ENCODE assay signal across 19 cellular contexts in the genomic region with DNA sequence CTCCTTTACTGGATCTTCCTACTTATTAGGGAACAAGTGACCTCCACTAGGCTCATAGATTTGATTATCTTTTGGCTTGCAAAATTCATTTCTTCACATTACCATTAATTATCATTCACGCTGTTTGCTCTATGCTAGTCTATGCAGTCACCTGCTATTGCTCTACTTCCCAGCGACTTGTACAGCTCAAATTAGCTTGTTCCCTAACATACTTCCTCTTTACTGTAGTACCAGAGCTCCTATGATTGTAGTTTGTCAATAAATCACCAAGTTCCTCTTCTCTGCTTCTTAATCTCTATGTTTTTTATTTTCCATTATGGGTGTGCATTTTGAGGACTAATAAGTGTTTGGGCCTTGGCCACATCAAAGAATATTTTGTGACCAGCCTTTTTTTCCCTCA. TPM values are rescaled to one million over a fixed set of nuclear protein-coding genes. Genes with fewer than 3 reads are reported as not detected.
DNase-seq lines count a peak whose midpoint lies in the region; ATAC-seq, FAIRE-seq and TF ChIP-seq lines count a peak whose summit lies in the region.
"Had no signal": no experiment of that assay in that cellular context is flagged by ENCODE, and none has a peak within 500 bp of the region (broad histone marks: within the 10 kb centered on the region; RNA-seq: fewer than 3 reads in every experiment).

No MANE protein-coding gene starts in this region.

- DNase-seq in SIG-M5 treated with dmso at 0.1 percent for 504 hours (lab: John Stamatoyannopoulos, UW; ENCODE audit: unreplicated experiment): peak; percentile 32
- no peak for DNase-seq in SIG-M5 (lab: John Stamatoyannopoulos, UW)
- no peak for DNase-seq in astrocyte (ENCODE audit: low read depth)
- DNase-seq in activated CD4-positive, alpha-beta memory T cell treated with anti-CD3 and anti-CD28 coated beads, Interleukin-2, amount 10 ng/mL, durations not matched to agents 7 days and 5 days: no peak
- DNase-seq in activated CD4-positive, alpha-beta T cell treated with anti-CD3 and anti-CD28 coated beads for 36 hours: no peak
- no peak for DNase-seq in foreskin fibroblast
- DNase-seq in GM13976 (ENCODE audit: low spot score): no peak
- DNase-seq: DND-41, NCI-H1105, NCI-H1694 treated with DMSO at 0.1 percent for 48 hours, NCI-H345, NCI-H526 treated with DMSO at 0.1 percent for 48 hours, SHP77 treated with DMSO at 0.1 percent for 48 hours, SW 1271 had no signal

- no peaks in the 10 kb centered on the region for H4K20me1 ChIP-seq in OCI-LY3 (ENCODE audit: insufficient read depth, low read length)
- H4K20me1 ChIP-seq in astrocyte (ENCODE audit: insufficient read depth, low read length): no peaks in the 10 kb centered on the region

- no peak overlapping the region for H3K4me3 ChIP-seq in OCI-LY3 (ENCODE audit: low read length)
- H3K4me3 ChIP-seq in astrocyte (ENCODE audit: insufficient read depth, low read depth, low read length): no peak overlapping the region
- no peak overlapping the region for H3K4me3 ChIP-seq in foreskin fibroblast (ENCODE audit: low read depth in 1 of 2, low read length in 2 of 2)
- H3K4me3 ChIP-seq: K562 had no signal

- H3K27me3 Mint-ChIP-seq in astrocyte (ENCODE audit: low read depth, unreplicated experiment): peaks cover 2% of the 10 kb centered on the region
- peaks cover 9% of the 10 kb centered on the region for H3K27me3 Mint-ChIP-seq in activated CD4-positive, alpha-beta memory T cell treated with anti-CD3 and anti-CD28 coated beads, Interleukin-2, amount 10 ng/mL, durations not matched to agents 7 days and 5 days
- H3K27me3 Mint-ChIP-seq in activated CD4-positive, alpha-beta T cell treated with anti-CD3 and anti-CD28 coated beads for 36 hours: peaks cover 8% of the 10 kb centered on the region

- no peaks in the 10 kb centered on the region for H3K36me3 ChIP-seq in OCI-LY3 (replicated peaks; ENCODE audit: low read depth, low read length)
- H3K36me3 ChIP-seq in astrocyte (ENCODE audit: insufficient read depth, low read length): no peaks in the 10 kb centered on the region

- CTCF ChIA-PET in activated CD4-positive, alpha-beta memory T cell treated with anti-CD3 and anti-CD28 coated beads, Interleukin-2, amount 10 ng/mL, durations not matched to agents 7 days and 5 days (lab: Charles Lee): no interaction called here
- CTCF ChIA-PET in activated CD4-positive, alpha-beta T cell treated with anti-CD3 and anti-CD28 coated beads for 36 hours (lab: Charles Lee): no interaction called here

- no peaks in the 10 kb centered on the region for H3K27me3 ChIP-seq in OCI-LY3 (ENCODE audit: low read depth, low read length)
- H3K27me3 ChIP-seq in astrocyte (ENCODE audit: insufficient read depth, low read length): no peaks in the 10 kb centered on the region

- peak; percentile 99 for FAIRE-seq in astrocyte (lab: Jason Lieb, UNC)
- FAIRE-seq: G401.6, H1, K562 had no signal

- H3K4me2 ChIP-seq in OCI-LY3 (ENCODE audit: low read length) (peak overlapping the region; percentile 8; the same call in 1 of the 2 replicates), astrocyte (ENCODE audit: low read length) (no peak overlapping the region)

- H3K4me3 Mint-ChIP-seq in astrocyte (ENCODE audit: unreplicated experiment): no peak overlapping the region
- H3K4me3 Mint-ChIP-seq in activated CD4-positive, alpha-beta memory T cell treated with anti-CD3 and anti-CD28 coated beads, Interleukin-2, amount 10 ng/mL, durations not matched to agents 7 days and 5 days: no peak overlapping the region
- no peak overlapping the region for H3K4me3 Mint-ChIP-seq in activated CD4-positive, alpha-beta T cell treated with anti-CD3 and anti-CD28 coated beads for 36 hours

- H3K4me1 ChIP-seq in OCI-LY3 (ENCODE audit: low read length) (peaks cover 8% of the 10 kb centered on the region), astrocyte (ENCODE audit: insufficient read depth, low read length) (no peaks in the 10 kb centered on the region)

- H3K9me3 ChIP-seq in OCI-LY3 (ENCODE audit: insufficient read depth, low read length) (no peaks in the 10 kb centered on the region), astrocyte (ENCODE audit: insufficient read depth, low read depth, low read length) (no peaks in the 10 kb centered on the region)

- POLR2A ChIA-PET in activated CD4-positive, alpha-beta memory T cell treated with anti-CD3 and anti-CD28 coated beads, Interleukin-2, amount 10 ng/mL, durations not matched to agents 7 days and 5 days (lab: Charles Lee): no interaction called here
- POLR2A ChIA-PET in activated CD4-positive, alpha-beta T cell treated with anti-CD3 and anti-CD28 coated beads for 36 hours (lab: Charles Lee): no interaction called here

- TF ChIP-seq CTCF in OCI-LY3 (IDR thresholded peaks at IDR 0.05; ENCODE audit: low read depth, low read length) (no peak), astrocyte (IDR thresholded peaks at IDR 0.05; ENCODE audit: insufficient read depth, low read depth, low read length) (no peak), foreskin fibroblast (IDR thresholded peaks at IDR 0.05; ENCODE audit: low read depth, low read length) (no peak), GM13976 (IDR thresholded peaks at IDR 0.05; ENCODE audit: borderline replicate concordance, control extremely low read depth, extremely low read depth, insufficient read depth, missing control alignments) (no peak)

- no peak overlapping the region for H3K9ac ChIP-seq in OCI-LY3 (ENCODE audit: low read length)
- H3K9ac ChIP-seq in astrocyte (ENCODE audit: low read length): no peak overlapping the region

- no peaks in the 10 kb centered on the region for H3K4me1 Mint-ChIP-seq in astrocyte (ENCODE audit: low read depth, unreplicated experiment)
- no peaks in the 10 kb centered on the region for H3K4me1 Mint-ChIP-seq in activated CD4-positive, alpha-beta memory T cell treated with anti-CD3 and anti-CD28 coated beads, Interleukin-2, amount 10 ng/mL, durations not matched to agents 7 days and 5 days
- H3K4me1 Mint-ChIP-seq in activated CD4-positive, alpha-beta T cell treated with anti-CD3 and anti-CD28 coated beads for 36 hours: no peaks in the 10 kb centered on the region

- H3K79me2 ChIP-seq in OCI-LY3 (ENCODE audit: low read length): no peaks in the 10 kb centered on the region
- H3K79me2 ChIP-seq in astrocyte (ENCODE audit: insufficient read depth, low read length): no peaks in the 10 kb centered on the region

- ATAC-seq in activated CD4-positive, alpha-beta T cell treated with anti-CD3 and anti-CD28 coated beads for 36 hours: no peak
- ATAC-seq: K562 had no signal

- intact Hi-C loops in activated CD4-positive, alpha-beta T cell treated with anti-CD3 and anti-CD28 coated beads for 36 hours (cut with DNase I, micrococcal nuclease): no loop called here

- H2AFZ ChIP-seq in OCI-LY3 (ENCODE audit: low read depth, low read length): no peak overlapping the region
- no peak overlapping the region for H2AFZ ChIP-seq in astrocyte (ENCODE audit: low read depth, low read length)

- H3K27ac ChIP-seq in OCI-LY3 (ENCODE audit: low read length): no peak overlapping the region
- no peak overlapping the region for H3K27ac ChIP-seq in astrocyte (ENCODE audit: low read depth, low read length)
- H3K27ac ChIP-seq: 22Rv1 had no signal

- H3K36me3 Mint-ChIP-seq in astrocyte (ENCODE audit: low read depth, unreplicated experiment): no peaks in the 10 kb centered on the region
- no peaks in the 10 kb centered on the region for H3K36me3 Mint-ChIP-seq in activated CD4-positive, alpha-beta memory T cell treated with anti-CD3 and anti-CD28 coated beads, Interleukin-2, amount 10 ng/mL, durations not matched to agents 7 days and 5 days (ENCODE audit: low read depth)
- H3K36me3 Mint-ChIP-seq in activated CD4-positive, alpha-beta T cell treated with anti-CD3 and anti-CD28 coated beads for 36 hours (ENCODE audit: low read depth): no peaks in the 10 kb centered on the region

- no peak overlapping the region for H3K27ac Mint-ChIP-seq in astrocyte (ENCODE audit: unreplicated experiment)
- H3K27ac Mint-ChIP-seq in activated CD4-positive, alpha-beta memory T cell treated with anti-CD3 and anti-CD28 coated beads, Interleukin-2, amount 10 ng/mL, durations not matched to agents 7 days and 5 days: no peak overlapping the region
- no peak overlapping the region for H3K27ac Mint-ChIP-seq in activated CD4-positive, alpha-beta T cell treated with anti-CD3 and anti-CD28 coated beads for 36 hours

- in situ Hi-C loops in GM13976 (cut with MboI; ENCODE audit: low sequenced_read_pairs, unreplicated experiment): no loop called here

- H3K9me3 Mint-ChIP-seq in astrocyte (ENCODE audit: unreplicated experiment): no peaks in the 10 kb centered on the region
- H3K9me3 Mint-ChIP-seq in activated CD4-positive, alpha-beta memory T cell treated with anti-CD3 and anti-CD28 coated beads, Interleukin-2, amount 10 ng/mL, durations not matched to agents 7 days and 5 days: no peaks in the 10 kb centered on the region
- no peaks in the 10 kb centered on the region for H3K9me3 Mint-ChIP-seq in activated CD4-positive, alpha-beta T cell treated with anti-CD3 and anti-CD28 coated beads for 36 hours (ENCODE audit: low read depth)

RNA-seq across cellular contexts. Expression of gene GSPT2, which starts 6.2 kb away (rescaled TPM):
- 14.7 and 15.5 TPM in 2 replicates for total RNA-seq in astrocyte
- 10 to 100 TPM; 11.9 to 13.2 TPM for total RNA-seq in activated CD4-positive, alpha-beta memory T cell treated with anti-CD3 and anti-CD28 coated beads, Interleukin-2, amount 10 ng/mL, durations not matched to agents 7 days and 5 days
- 10 to 100 TPM; 11.2 to 11.6 TPM for total RNA-seq in activated CD4-positive, alpha-beta T cell treated with anti-CD3 and anti-CD28 coated beads for 36 hours

RNA-seq across cellular contexts. Expression of gene CENPVL1, which starts 26.8 kb away (rescaled TPM):
- total RNA-seq in astrocyte: 0.19 and 0.25 TPM in 2 replicates
- not detected for total RNA-seq in activated CD4-positive, alpha-beta memory T cell treated with anti-CD3 and anti-CD28 coated beads, Interleukin-2, amount 10 ng/mL, durations not matched to agents 7 days and 5 days
- total RNA-seq in activated CD4-positive, alpha-beta T cell treated with anti-CD3 and anti-CD28 coated beads for 36 hours: not detected
- total RNA-seq: K562 had no signal

RNA-seq across cellular contexts. Expression of gene CENPVL2, which starts 54.4 kb away (rescaled TPM):
- 0.19 and 0.25 TPM in 2 replicates for total RNA-seq in astrocyte
- total RNA-seq in activated CD4-positive, alpha-beta memory T cell treated with anti-CD3 and anti-CD28 coated beads, Interleukin-2, amount 10 ng/mL, durations not matched to agents 7 days and 5 days: not detected
- total RNA-seq in activated CD4-positive, alpha-beta T cell treated with anti-CD3 and anti-CD28 coated beads for 36 hours: not detected
- total RNA-seq: K562 had no signal
